Comparison of ENCODE assay signal across 20 cellular contexts in the genomic region with DNA sequence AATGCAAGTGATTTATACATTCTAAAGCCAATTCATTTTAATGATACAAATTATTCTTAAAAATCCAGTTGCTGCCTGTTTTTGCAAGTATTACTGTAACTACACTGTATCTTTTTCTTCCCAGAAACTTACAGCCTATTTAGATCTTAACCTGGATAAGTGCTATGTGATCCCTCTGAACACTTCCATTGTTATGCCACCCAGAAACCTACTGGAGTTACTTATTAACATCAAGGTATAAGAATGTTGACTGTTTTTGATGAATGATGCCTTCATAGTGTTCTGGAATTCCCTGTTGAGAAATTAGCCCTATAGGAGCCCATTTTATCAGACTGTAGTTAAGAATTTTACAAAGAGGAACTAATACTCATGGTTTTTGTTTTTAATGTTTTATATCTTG.
"Had no signal": no experiment of that assay in that cellular context is flagged by ENCODE, and none has a peak within 500 bp of the region (broad histone marks: within the 10 kb centered on the region; RNA-seq: fewer than 3 reads in every experiment).

No MANE protein-coding gene starts in this region.

- H3K9me3 ChIP-seq: ascending aorta, heart left ventricle, sigmoid colon had no signal

- H3K4me3 Mint-ChIP-seq: activated CD4-positive, alpha-beta T cell treated with anti-CD3 and anti-CD28 coated beads, Interleukin-2, amount 10 ng/mL, durations not matched to agents 7 days and 5 days; activated naive CD8-positive, alpha-beta T cell treated with anti-CD3 and anti-CD28 coated beads, Interleukin-2, amount 10 ng/mL, durations not matched to agents 7 days and 5 days; naive thymus-derived CD4-positive, alpha-beta T cell; T-helper 1 cell treated with Interleukin-12 subunit alpha and Interleukin-12 subunit beta and Interleukin-4 antibody, amounts not matched to agents 30 μg/mL and 1 μg/mL, for 36 hours had no signal

- H3K27ac Mint-ChIP-seq: activated CD4-positive, alpha-beta T cell treated with anti-CD3 and anti-CD28 coated beads, Interleukin-2, amount 10 ng/mL, durations not matched to agents 7 days and 5 days; activated naive CD8-positive, alpha-beta T cell treated with anti-CD3 and anti-CD28 coated beads, Interleukin-2, amount 10 ng/mL, durations not matched to agents 7 days and 5 days; T-helper 1 cell treated with Interleukin-12 subunit alpha and Interleukin-12 subunit beta and Interleukin-4 antibody, amounts not matched to agents 30 μg/mL and 1 μg/mL, for 36 hours had no signal

- ATAC-seq: foreskin keratinocyte; heart left ventricle; naive thymus-derived CD4-positive, alpha-beta T cell; SK-N-SH treated with all-trans-retinoic acid at 6 μM for 48 hours had no signal

- H3K27me3 ChIP-seq: ascending aorta, dorsolateral prefrontal cortex, foreskin keratinocyte, heart left ventricle, sigmoid colon had no signal

- H3K27me3 Mint-ChIP-seq: activated CD4-positive, alpha-beta T cell treated with anti-CD3 and anti-CD28 coated beads, Interleukin-2, amount 10 ng/mL, durations not matched to agents 7 days and 5 days; activated naive CD8-positive, alpha-beta T cell treated with anti-CD3 and anti-CD28 coated beads, Interleukin-2, amount 10 ng/mL, durations not matched to agents 7 days and 5 days; naive thymus-derived CD4-positive, alpha-beta T cell had no signal

- H3K4me1 ChIP-seq: foreskin keratinocyte had no signal

- FAIRE-seq: keratinocyte, TTC549 had no signal

- H3K9me3 Mint-ChIP-seq: activated CD4-positive, alpha-beta T cell treated with anti-CD3 and anti-CD28 coated beads, Interleukin-2, amount 10 ng/mL, durations not matched to agents 7 days and 5 days; activated naive CD8-positive, alpha-beta T cell treated with anti-CD3 and anti-CD28 coated beads, Interleukin-2, amount 10 ng/mL, durations not matched to agents 7 days and 5 days; naive thymus-derived CD4-positive, alpha-beta T cell; T-helper 1 cell treated with Interleukin-12 subunit alpha and Interleukin-12 subunit beta and Interleukin-4 antibody, amounts not matched to agents 30 μg/mL and 1 μg/mL, for 36 hours had no signal

- H3K27ac ChIP-seq: ascending aorta, foreskin keratinocyte, heart left ventricle, sigmoid colon had no signal

- DNase-seq: activated CD4-positive, alpha-beta T cell treated with anti-CD3 and anti-CD28 coated beads, Interleukin-2, amount 10 ng/mL, durations not matched to agents 7 days and 5 days; activated CD4-positive, CD25-positive, alpha-beta regulatory T cell; activated effector memory CD4-positive, alpha-beta T cell treated with Interleukin-2 at 50 U/mL for 16 hours; activated naive CD8-positive, alpha-beta T cell treated with anti-CD3 and anti-CD28 coated beads, Interleukin-2, amount 10 ng/mL, durations not matched to agents 7 days and 5 days; activated T-cell treated with anti-CD3 and anti-CD28 coated beads for 4 hours; dorsolateral prefrontal cortex; foreskin keratinocyte; heart left ventricle; naive thymus-derived CD4-positive, alpha-beta T cell; sigmoid colon; stimulated activated CD4-positive, alpha-beta T cell treated with anti-CD3 and anti-CD28 coated beads, Interleukin-12 subunit alpha, Interleukin-12 subunit beta, amount 100 ng/mL, for 4 hours; stimulated activated naive CD4-positive, alpha-beta T cell; substantia nigra; trophoblast cell had no signal

- H3K4me3 ChIP-seq: ascending aorta, dorsolateral prefrontal cortex, heart left ventricle, lung, sigmoid colon had no signal
